Comparison of ENCODE assay signal across 29 cellular contexts in genomic region chr15:65396283-65396964, GRCh38. TPM values are rescaled to one million over a fixed set of nuclear protein-coding genes. Genes with fewer than 3 reads are reported as not detected.
DNase-seq lines count a peak whose midpoint lies in the region; ATAC-seq, FAIRE-seq and TF ChIP-seq lines count a peak whose summit lies in the region.
"Had no signal": no experiment of that assay in that cellular context is flagged by ENCODE, and none has a peak within 500 bp of the region (broad histone marks: within the 10 kb centered on the region; RNA-seq: fewer than 3 reads in every experiment).

No MANE protein-coding gene starts in this region.

- peaks cover 20% of the 10 kb centered on the region for H3K4me1 Mint-ChIP-seq in stimulated activated naive CD8-positive, alpha-beta T cell treated with anti-CD3 and anti-CD28 coated beads, Interleukin-15, amount 100 ng/mL, for 72 hours
- peaks cover 5 to 8% of the 10 kb centered on the region in 2 donors for H3K4me1 Mint-ChIP-seq in effector memory CD8-positive, alpha-beta T cell (ENCODE audit: low read depth in 2 of 2)
- H3K4me1 Mint-ChIP-seq in CD4-positive, alpha-beta T cell (ENCODE audit: low read depth) = peaks cover 11% of the 10 kb centered on the region

- no peak overlapping the region for H3K27ac Mint-ChIP-seq in stimulated activated naive CD8-positive, alpha-beta T cell treated with anti-CD3 and anti-CD28 coated beads, Interleukin-15, amount 100 ng/mL, for 72 hours
- no peak overlapping the region for H3K27ac Mint-ChIP-seq in effector memory CD8-positive, alpha-beta T cell
- H3K27ac Mint-ChIP-seq in CD4-positive, alpha-beta T cell = no peak overlapping the region
- H3K27ac Mint-ChIP-seq: activated CD4-positive, alpha-beta T cell treated with anti-CD3 and anti-CD28 coated beads, Interleukin-2, amount 10 ng/mL, durations not matched to agents 24 days and 14 days; activated T-helper 1 cell treated with anti-CD3 and anti-CD28 coated beads, Interleukin-12 subunit alpha, Interleukin-12 subunit beta, Interleukin-2, Interleukin-4 antibody, amounts not matched to agents 30 ng/mL and 10 ng/mL and 1 ng/mL, durations not matched to agents 14 hours and 24 hours and 36 hours; type B pancreatic cell had no signal

- peaks cover 0 to 6% of the 10 kb centered on the region in 2 donors for H3K4me1 ChIP-seq in kidney (ENCODE audit: control insufficient read depth in 1 of 2, insufficient read depth in 1 of 2, low read depth in 1 of 2, low read length in 2 of 2)
- H3K4me1 ChIP-seq in suprapubic skin = peaks cover 12% of the 10 kb centered on the region
- H3K4me1 ChIP-seq in mucosa of descending colon (ENCODE audit: low read depth) = no peaks in the 10 kb centered on the region

- DNase-seq in stimulated activated naive CD8-positive, alpha-beta T cell treated with anti-CD3 and anti-CD28 coated beads, Interleukin-15, amount 100 ng/mL, for 72 hours = no peak
- no peak for DNase-seq in stimulated activated naive CD8-positive, alpha-beta T cell treated with anti-CD3 and anti-CD28 coated beads, Interleukin-15, Interleukin-2, amounts not matched to agents 100 U/mL and 50 U/mL, for 24 hours
- no peak for DNase-seq in effector memory CD8-positive, alpha-beta T cell
- DNase-seq in kidney = peak; percentile 66
- DNase-seq in suprapubic skin (ENCODE audit: low spot score in 2 of 2) = no peak
- no peak for DNase-seq in mucosa of descending colon
- no peak for DNase-seq in CD4-positive, alpha-beta T cell
- DNase-seq in substantia nigra (lab: John Stamatoyannopoulos, UW) = no peak
- DNase-seq: activated CD4-positive, alpha-beta T cell treated with anti-CD3 and anti-CD28 coated beads, Interleukin-2, amount 10 ng/mL, durations not matched to agents 24 days and 14 days; activated naive CD4-positive, alpha-beta T cell treated with anti-CD3 and anti-CD28 coated beads, Interleukin-2, amount 50 U/mL, for 16 hours; amygdala; glutamatergic neuron; KG1; left ventricle myocardium superior; NCI-H1436 treated with DMSO at 0.1 percent for 48 hours; NCI-H2171 treated with DMSO at 0.1 percent for 48 hours; NCI-H774; RPMI8226; stomach had no signal

- TF ChIP-seq CTCF in kidney (IDR thresholded peaks at IDR 0.05; ENCODE audit: borderline replicate concordance, extremely low read depth, insufficient read depth) (no peak), suprapubic skin (IDR thresholded peaks at IDR 0.05) (no peak), mucosa of descending colon (IDR thresholded peaks at IDR 0.05) (no peak)
- TF ChIP-seq CTCF in CD4-positive, alpha-beta T cell (IDR thresholded peaks at IDR 0.05) = no peak

- no peak for FAIRE-seq in kidney (lab: Jason Lieb, UNC)
- FAIRE-seq: GM19239 had no signal

- H3K27me3 Mint-ChIP-seq in stimulated activated naive CD8-positive, alpha-beta T cell treated with anti-CD3 and anti-CD28 coated beads, Interleukin-15, amount 100 ng/mL, for 72 hours = peaks cover 98% of the 10 kb centered on the region
- peaks cover 77 to 100% of the 10 kb centered on the region in 2 donors for H3K27me3 Mint-ChIP-seq in effector memory CD8-positive, alpha-beta T cell
- H3K27me3 Mint-ChIP-seq in CD4-positive, alpha-beta T cell = peaks cover 85% of the 10 kb centered on the region

- no peaks in the 10 kb centered on the region for H3K36me3 ChIP-seq in kidney (ENCODE audit: control insufficient read depth in 1 of 2, insufficient read depth in 2 of 2, low read length in 2 of 2)
- no peaks in the 10 kb centered on the region for H3K36me3 ChIP-seq in suprapubic skin
- no peaks in the 10 kb centered on the region for H3K36me3 ChIP-seq in mucosa of descending colon (ENCODE audit: low read depth)
- H3K36me3 ChIP-seq: cardiac muscle cell, stomach had no signal

- H3K4me3 Mint-ChIP-seq in stimulated activated naive CD8-positive, alpha-beta T cell treated with anti-CD3 and anti-CD28 coated beads, Interleukin-15, amount 100 ng/mL, for 72 hours = peak overlapping the region; percentile 29 to 42
- H3K4me3 Mint-ChIP-seq in effector memory CD8-positive, alpha-beta T cell = peak overlapping the region; percentile 21 to 33
- H3K4me3 Mint-ChIP-seq in CD4-positive, alpha-beta T cell = no peak overlapping the region
- H3K4me3 Mint-ChIP-seq: activated CD4-positive, alpha-beta T cell treated with anti-CD3 and anti-CD28 coated beads, Interleukin-2, amount 10 ng/mL, durations not matched to agents 24 days and 14 days; activated T-helper 1 cell treated with anti-CD3 and anti-CD28 coated beads, Interleukin-12 subunit alpha, Interleukin-12 subunit beta, Interleukin-2, Interleukin-4 antibody, amounts not matched to agents 30 ng/mL and 10 ng/mL and 1 ng/mL, durations not matched to agents 14 hours and 24 hours and 36 hours; neural crest cell had no signal

- intact Hi-C loops in kidney (cut with DNase I) = no loop called here
- intact Hi-C loops in mucosa of descending colon (cut with DNase I, micrococcal nuclease) = no loop called here
- intact Hi-C loops in CD4-positive, alpha-beta T cell (cut with DNase I, micrococcal nuclease) = no loop called here

- H3K27ac ChIP-seq in kidney (ENCODE audit: low read depth in 2 of 2, low read length in 2 of 2) = no peak overlapping the region
- no peak overlapping the region for H3K27ac ChIP-seq in suprapubic skin
- H3K27ac ChIP-seq in CD4-positive, alpha-beta T cell (ENCODE audit: low read depth, low read length) = no peak overlapping the region
- H3K27ac ChIP-seq in substantia nigra (ENCODE audit: low read depth, low read length, poor library complexity, severe bottlenecking) = no peak overlapping the region
- H3K27ac ChIP-seq: C4-2B, cardiac muscle cell, SK-N-MC, stomach had no signal

- H3K9me3 Mint-ChIP-seq in stimulated activated naive CD8-positive, alpha-beta T cell treated with anti-CD3 and anti-CD28 coated beads, Interleukin-15, amount 100 ng/mL, for 72 hours = no peaks in the 10 kb centered on the region
- no peaks in the 10 kb centered on the region for H3K9me3 Mint-ChIP-seq in effector memory CD8-positive, alpha-beta T cell
- no peaks in the 10 kb centered on the region for H3K9me3 Mint-ChIP-seq in CD4-positive, alpha-beta T cell
- H3K9me3 Mint-ChIP-seq: activated CD4-positive, alpha-beta T cell treated with anti-CD3 and anti-CD28 coated beads, Interleukin-2, amount 10 ng/mL, durations not matched to agents 24 days and 14 days; activated T-helper 1 cell treated with anti-CD3 and anti-CD28 coated beads, Interleukin-12 subunit alpha, Interleukin-12 subunit beta, Interleukin-2, Interleukin-4 antibody, amounts not matched to agents 30 ng/mL and 10 ng/mL and 1 ng/mL, durations not matched to agents 14 hours and 24 hours and 36 hours; neural crest cell; type B pancreatic cell had no signal

- no peak for TF ChIP-seq POLR2A in suprapubic skin (IDR thresholded peaks at IDR 0.05)

- H3K9ac ChIP-seq in kidney (ENCODE audit: low read length in 2 of 2) = no peak overlapping the region

- TF ChIP-seq EP300 in suprapubic skin (IDR thresholded peaks at IDR 0.05) = no peak

- no peak for ATAC-seq in stimulated activated naive CD8-positive, alpha-beta T cell treated with anti-CD3 and anti-CD28 coated beads, Interleukin-15, amount 100 ng/mL, for 72 hours
- ATAC-seq in stimulated activated naive CD8-positive, alpha-beta T cell treated with anti-CD3 and anti-CD28 coated beads, Interleukin-15, Interleukin-2, amounts not matched to agents 100 U/mL and 50 U/mL, for 24 hours = no peak
- ATAC-seq in effector memory CD8-positive, alpha-beta T cell (replicated peaks) = no peak
- no peak for ATAC-seq in mucosa of descending colon
- ATAC-seq in CD4-positive, alpha-beta T cell (ENCODE audit: poor library complexity) = no peak
- ATAC-seq: left ventricle myocardium superior, sciatic nerve had no signal

- peaks cover 56% of the 10 kb centered on the region for H3K27me3 ChIP-seq in suprapubic skin
- H3K27me3 ChIP-seq in CD4-positive, alpha-beta T cell (ENCODE audit: control insufficient read depth, insufficient read depth, low read length) = peaks cover 58% of the 10 kb centered on the region

- POLR2A ChIA-PET in CD4-positive, alpha-beta T cell (lab: Charles Lee) = no interaction called here

- 51% methylated on average over 30 of the region's 34 CpGs for WGBS in suprapubic skin

- no peaks in the 10 kb centered on the region for H3K36me3 Mint-ChIP-seq in effector memory CD8-positive, alpha-beta T cell (ENCODE audit: insufficient read depth)
- H3K36me3 Mint-ChIP-seq in CD4-positive, alpha-beta T cell (ENCODE audit: low read depth) = no peaks in the 10 kb centered on the region

- CTCF ChIA-PET in CD4-positive, alpha-beta T cell (lab: Charles Lee) = no interaction called here

- no peak overlapping the region for H3K4me3 ChIP-seq in kidney (ENCODE audit: low read length in 2 of 2)
- H3K4me3 ChIP-seq in suprapubic skin = peak overlapping the region; percentile 28
- H3K4me3 ChIP-seq in mucosa of descending colon = no peak overlapping the region
- H3K4me3 ChIP-seq: cardiac muscle cell, SK-N-MC had no signal

- H3K9me3 ChIP-seq in kidney (ENCODE audit: control insufficient read depth in 1 of 2, low read length in 2 of 2) (no peaks in the 10 kb centered on the region), suprapubic skin (no peaks in the 10 kb centered on the region), mucosa of descending colon (no peaks in the 10 kb centered on the region)
- no peaks in the 10 kb centered on the region for H3K9me3 ChIP-seq in CD4-positive, alpha-beta T cell (ENCODE audit: control insufficient read depth, low read length)
- H3K9me3 ChIP-seq: stomach had no signal

RNA-seq across cellular contexts. Expression of gene IGDCC3, which starts 18.6 kb away (rescaled TPM):
- total RNA-seq in kidney (0.22 TPM), suprapubic skin (not detected), mucosa of descending colon (under 1 TPM in 1 of 3 donors, not detected in 2; 0.51 TPM)
- 0.49 TPM for polyA plus RNA-seq in kidney (ENCODE audit: insufficient read depth, low read depth, low replicate concordance)
- total RNA-seq in CD4-positive, alpha-beta T cell = not detected
- total RNA-seq: activated CD4-positive, alpha-beta T cell treated with anti-CD3 and anti-CD28 coated beads, Interleukin-2, amount 10 ng/mL, durations not matched to agents 24 days and 14 days; activated T-helper 1 cell treated with anti-CD3 and anti-CD28 coated beads, Interleukin-12 subunit alpha, Interleukin-12 subunit beta, Interleukin-2, Interleukin-4 antibody, amounts not matched to agents 30 ng/mL and 10 ng/mL and 1 ng/mL, durations not matched to agents 14 hours and 24 hours and 36 hours; posterior vena cava; sciatic nerve; T-helper 2 cell treated with Interferon-gamma antibody and Interleukin-4, amounts not matched to agents 100 ng/mL and 5 ng/mL, for 36 hours had no signal

RNA-seq across cellular contexts. Expression of gene IGDCC4, which starts 26.3 kb away (rescaled TPM):
- total RNA-seq in kidney (4.3 TPM), suprapubic skin (1 to 10 TPM in 1 of 4 donors, under 1 TPM in 3; 0.16 to 1.4 (median 0.35) TPM), mucosa of descending colon (1 to 10 TPM in 2 of 3 donors, under 1 TPM in 1; 0.90 to 1.7 (median 1.0) TPM)
- 0.17 TPM for polyA plus RNA-seq in kidney (ENCODE audit: insufficient read depth, low read depth, low replicate concordance)
- total RNA-seq in CD4-positive, alpha-beta T cell = not detected
- total RNA-seq: T-helper 2 cell treated with Interferon-gamma antibody and Interleukin-4, amounts not matched to agents 100 ng/mL and 5 ng/mL, for 36 hours had no signal
